22 cellular contexts compared by ENCODE assay signal in genomic region chr12:68805592-68806120, GRCh38. TPM values are rescaled to one million over a fixed set of nuclear protein-coding genes. Genes with fewer than 3 reads are reported as not detected.
DNase-seq lines count a peak whose midpoint lies in the region; ATAC-seq and TF ChIP-seq lines count a peak whose summit lies in the region.
"Had no signal": no experiment of that assay in that cellular context is flagged by ENCODE, and none has a peak within 500 bp of the region (broad histone marks: within the 10 kb centered on the region; RNA-seq: fewer than 3 reads in every experiment).

No MANE protein-coding gene starts in this region.

- H3K4me2 ChIP-seq in OCI-LY7 (ENCODE audit: low read length) (peak overlapping the region; percentile 71), smooth muscle cell (no peak overlapping the region)

- no peak for DNase-seq in T-helper 2 cell treated with Interferon-gamma antibody and Interleukin-4, amounts not matched to agents 5 μg/mL and 100 μg/mL, for 36 hours (ENCODE audit: low spot score)
- DNase-seq in T-helper 2 cell (no peak), OCI-LY7 (ENCODE audit: low spot score) (no peak), endodermal cell (no peak), smooth muscle cell (lab: John Stamatoyannopoulos, UW; ENCODE audit: unreplicated experiment) (no peak), thyroid gland (no peak)
- DNase-seq: activated CD4-positive, CD25-positive, alpha-beta regulatory T cell; Calu3; effector memory CD4-positive, alpha-beta T cell; EL; naive thymus-derived CD8-positive, alpha-beta T cell; NCI-H146; NCI-H748 treated with DMSO at 0.1 percent for 48 hours; OCI-M1; SIG-M5; stimulated activated naive CD8-positive, alpha-beta T cell treated with anti-CD3 and anti-CD28 coated beads, Interleukin-15, Interleukin-2, amounts not matched to agents 100 U/mL and 50 U/mL, for 24 hours had no signal

- H2AFZ ChIP-seq in OCI-LY7 (ENCODE audit: low read length) (peak overlapping the region; percentile 76; the same call in 1 of the 2 replicates), smooth muscle cell (ENCODE audit: low read depth) (no peak overlapping the region)

- no peak for TF ChIP-seq POLR2A in thyroid gland (IDR thresholded peaks at IDR 0.05)

- 94% methylated on average over 5 to 7 of the region's 7 CpGs for WGBS in endodermal cell (ENCODE audit: insufficient coverage in 1 of 2, insufficient read length in 1 of 2), 2 experiments
- WGBS in smooth muscle cell (ENCODE audit: low lambda C conversion rate): 75% methylated on average over 7 of the region's 7 CpGs
- WGBS in thyroid gland, 2 donors: 90 to 91% methylated on average over 7 of the region's 7 CpGs

- CTCF ChIA-PET in OCI-LY7 (lab: Charles Lee; ENCODE audit: unreplicated experiment): no interaction called here

- peaks cover 12% of the 10 kb centered on the region for H3K4me1 Mint-ChIP-seq in T-helper 2 cell treated with Interferon-gamma antibody and Interleukin-4, amounts not matched to agents 5 μg/mL and 100 μg/mL, for 36 hours (ENCODE audit: low read depth)
- peaks cover 22% of the 10 kb centered on the region for H3K4me1 Mint-ChIP-seq in endodermal cell

- H3K27me3 Mint-ChIP-seq in T-helper 2 cell treated with Interferon-gamma antibody and Interleukin-4, amounts not matched to agents 5 μg/mL and 100 μg/mL, for 36 hours (ENCODE audit: low read depth): no peaks in the 10 kb centered on the region
- no peaks in the 10 kb centered on the region for H3K27me3 Mint-ChIP-seq in endodermal cell (ENCODE audit: insufficient read depth)
- H3K27me3 Mint-ChIP-seq: activated naive CD8-positive, alpha-beta T cell; B cell; naive thymus-derived CD8-positive, alpha-beta T cell had no signal

- H3K27ac ChIP-seq in OCI-LY7 (ENCODE audit: low read depth, low read length, poor library complexity, severe bottlenecking) (peak overlapping the region; percentile 100), endodermal cell (ENCODE audit: low read depth, low read length) (no peak overlapping the region), smooth muscle cell (ENCODE audit: low read depth) (peak overlapping the region; percentile 23), thyroid gland (no peak overlapping the region)
- H3K27ac ChIP-seq: ovary, tibial nerve had no signal

- intact Hi-C loops in OCI-LY7 (cut with micrococcal nuclease; ENCODE audit: unreplicated experiment): loop anchor here (5.0 kb wide), 1 partner anchor 118 kb away; the partner anchor contains the start of gene NUP107
- intact Hi-C loops in thyroid gland (cut with DNase I): no loop called here

- H3K79me2 ChIP-seq in OCI-LY7 (ENCODE audit: insufficient read depth, low read depth, low read length) (peaks cover 27% of the 10 kb centered on the region), smooth muscle cell (ENCODE audit: low read depth) (peaks cover 17% of the 10 kb centered on the region)

- peak overlapping the region; percentile 14 for H3K27ac Mint-ChIP-seq in T-helper 2 cell treated with Interferon-gamma antibody and Interleukin-4, amounts not matched to agents 5 μg/mL and 100 μg/mL, for 36 hours
- H3K27ac Mint-ChIP-seq in endodermal cell: peak overlapping the region; percentile 93
- H3K27ac Mint-ChIP-seq: activated naive CD8-positive, alpha-beta T cell; B cell had no signal

- H3K4me3 ChIP-seq in OCI-LY7 (ENCODE audit: low read depth, low read length, poor library complexity, severe bottlenecking): no peak overlapping the region
- peak overlapping the region; percentile 36 for H3K4me3 ChIP-seq in endodermal cell (ENCODE audit: low read length)
- no peak overlapping the region for H3K4me3 ChIP-seq in smooth muscle cell
- H3K4me3 ChIP-seq in thyroid gland (replicated peaks in 1 of 3): no peak overlapping the region
- H3K4me3 ChIP-seq: ovary, tibial nerve had no signal

- no peak for TF ChIP-seq CTCF in OCI-LY7 (conservative IDR thresholded peaks at IDR 0.05; ENCODE audit: low read length)
- TF ChIP-seq CTCF in endodermal cell (conservative IDR thresholded peaks at IDR 0.05): no peak
- TF ChIP-seq CTCF in smooth muscle cell (IDR thresholded peaks at IDR 0.05; ENCODE audit: borderline replicate concordance, insufficient read depth, poor library complexity, severe bottlenecking): no peak
- TF ChIP-seq CTCF in thyroid gland (IDR thresholded peaks at IDR 0.05): no peak

- ATAC-seq in GM19455 (IDR thresholded peaks at IDR 0.05; ENCODE audit: unreplicated experiment): no peak
- no peak for ATAC-seq in GM21529 (IDR thresholded peaks at IDR 0.05; ENCODE audit: unreplicated experiment)
- ATAC-seq: naive thymus-derived CD8-positive, alpha-beta T cell; stimulated activated naive CD8-positive, alpha-beta T cell treated with anti-CD3 and anti-CD28 coated beads, Interleukin-15, Interleukin-2, amounts not matched to agents 100 U/mL and 50 U/mL, for 24 hours had no signal

- no peak overlapping the region for H3K9ac ChIP-seq in endodermal cell (ENCODE audit: extremely low read depth, low read length, poor library complexity, severe bottlenecking)
- no peak overlapping the region for H3K9ac ChIP-seq in smooth muscle cell (ENCODE audit: low read depth)

- BruUV-seq in OCI-LY7 (replicated peaks; lab: Mats Ljungman, UMichigan): no TSS peak

- peaks cover 19% of the 10 kb centered on the region for H3K36me3 Mint-ChIP-seq in T-helper 2 cell treated with Interferon-gamma antibody and Interleukin-4, amounts not matched to agents 5 μg/mL and 100 μg/mL, for 36 hours (ENCODE audit: low read depth)
- H3K36me3 Mint-ChIP-seq in endodermal cell (ENCODE audit: low read depth): peaks cover 17% of the 10 kb centered on the region

- H3K9me2 ChIP-seq in OCI-LY7 (ENCODE audit: insufficient read depth, low read length): no peaks in the 10 kb centered on the region

- H3K4me3 Mint-ChIP-seq in T-helper 2 cell treated with Interferon-gamma antibody and Interleukin-4, amounts not matched to agents 5 μg/mL and 100 μg/mL, for 36 hours: no peak overlapping the region
- H3K4me3 Mint-ChIP-seq in endodermal cell: peak overlapping the region; percentile 95
- H3K4me3 Mint-ChIP-seq: activated naive CD8-positive, alpha-beta T cell; B cell had no signal

- no peaks in the 10 kb centered on the region for H3K9me3 Mint-ChIP-seq in T-helper 2 cell treated with Interferon-gamma antibody and Interleukin-4, amounts not matched to agents 5 μg/mL and 100 μg/mL, for 36 hours
- no peaks in the 10 kb centered on the region for H3K9me3 Mint-ChIP-seq in endodermal cell
- H3K9me3 Mint-ChIP-seq: naive thymus-derived CD8-positive, alpha-beta T cell had no signal

- H3K4me1 ChIP-seq in OCI-LY7 (ENCODE audit: insufficient read depth, low read length, poor library complexity, severe bottlenecking): peaks cover 62% of the 10 kb centered on the region
- peaks cover 3% of the 10 kb centered on the region for H3K4me1 ChIP-seq in endodermal cell (ENCODE audit: control insufficient read depth, insufficient read depth, low read length)
- H3K4me1 ChIP-seq in smooth muscle cell (ENCODE audit: low read depth): peaks cover 6% of the 10 kb centered on the region
- H3K4me1 ChIP-seq in thyroid gland: peaks cover 2 to 5% of the 10 kb centered on the region in 2 donors

- H3K27me3 ChIP-seq in endodermal cell (ENCODE audit: control insufficient read depth, insufficient read depth, low read length, poor library complexity, severe bottlenecking) (no peaks in the 10 kb centered on the region), smooth muscle cell (ENCODE audit: low read depth) (no peaks in the 10 kb centered on the region), thyroid gland (no peaks in the 10 kb centered on the region)
- H3K27me3 ChIP-seq: ovary, tibial nerve had no signal

- H4K20me1 ChIP-seq in OCI-LY7 (ENCODE audit: insufficient read depth, low read length): peaks cover 6% of the 10 kb centered on the region; the same call in 1 of the 2 replicates
- H4K20me1 ChIP-seq in smooth muscle cell (ENCODE audit: low read depth): peaks cover 17% of the 10 kb centered on the region

- H3K9me3 ChIP-seq in OCI-LY7 (ENCODE audit: low read length): no peaks in the 10 kb centered on the region; the same call in 1 of the 2 replicates
- no peaks in the 10 kb centered on the region for H3K9me3 ChIP-seq in endodermal cell (ENCODE audit: control insufficient read depth, low read length)
- no peaks in the 10 kb centered on the region for H3K9me3 ChIP-seq in smooth muscle cell (replicated peaks; ENCODE audit: low read depth)
- no peaks in the 10 kb centered on the region for H3K9me3 ChIP-seq in thyroid gland
- H3K9me3 ChIP-seq: ovary, tibial nerve had no signal

- H3F3A ChIP-seq in smooth muscle cell (ENCODE audit: low read depth): peaks cover 8% of the 10 kb centered on the region

- POLR2A ChIA-PET in OCI-LY7 (lab: Charles Lee): interaction anchor here (0.6 to 1.0 kb wide), 3 partner anchors 13 to 77 kb away, joined by 3 read pairs; no protein-coding TSS in a partner anchor

- H3K36me3 ChIP-seq in OCI-LY7 (ENCODE audit: insufficient read depth, low read length): peaks cover 24% of the 10 kb centered on the region
- peaks cover 12% of the 10 kb centered on the region for H3K36me3 ChIP-seq in endodermal cell (ENCODE audit: control insufficient read depth, insufficient read depth, low read length)
- no peaks in the 10 kb centered on the region for H3K36me3 ChIP-seq in smooth muscle cell (ENCODE audit: low read depth)
- no peaks in the 10 kb centered on the region for H3K36me3 ChIP-seq in thyroid gland
- H3K36me3 ChIP-seq: ovary had no signal

RNA-seq across cellular contexts. Expression of gene MDM2, which starts 2.3 kb away (rescaled TPM):
- total RNA-seq in OCI-LY7 (2014; rRNA removed; shearing (Covaris generic)): 143 and 229 TPM in 2 replicates
- total RNA-seq in OCI-LY7 (2022) (318 and 366 TPM in 2 replicates), endodermal cell (100 to 1,000 TPM; 102 to 137 TPM), smooth muscle cell (189 and 278 TPM in 2 replicates), thyroid gland (100 to 1,000 TPM in 2 of 4 donors, 10 to 100 TPM in 2; 56.7 to 124 (median 91.6) TPM)
- polyA plus RNA-seq in endodermal cell (2013, experiment 1 of 2): 42.8 TPM
- polyA plus RNA-seq in endodermal cell (2013, experiment 2 of 2): 47.9 TPM
- polyA plus RNA-seq in smooth muscle cell: 43.4 and 80.2 TPM in 2 replicates

RNA-seq across cellular contexts. Expression of gene SLC35E3, which starts 59.7 kb away (rescaled TPM):
- total RNA-seq in OCI-LY7 (2014; rRNA removed; shearing (Covaris generic)): 24.6 and 26.6 TPM in 2 replicates
- 39.1 and 66.6 TPM in 2 replicates for total RNA-seq in OCI-LY7 (2022)
- 10 to 100 TPM; 12.6 to 12.7 TPM for total RNA-seq in endodermal cell
- polyA plus RNA-seq in endodermal cell (2013, experiment 1 of 2): 7.9 TPM
- polyA plus RNA-seq in endodermal cell (2013, experiment 2 of 2): 7.9 TPM
- total RNA-seq in smooth muscle cell: 1.1 and 18.8 TPM in 2 replicates
- polyA plus RNA-seq in smooth muscle cell: 8.9 and 10.1 TPM in 2 replicates
- 1 to 10 TPM; 2.1 to 4.0 (median 2.3) TPM for total RNA-seq in thyroid gland

Comparison
In these comparisons a context has a peak if more than half of its experiments do, and no peak if none do; other contexts are left out.
1. H3K27ac ChIP-seq: peak in OCI-LY7 (single experiment) and smooth muscle cell (single experiment); none in endodermal cell (single experiment) and thyroid gland (0 of 3).